In the genomic region with DNA sequence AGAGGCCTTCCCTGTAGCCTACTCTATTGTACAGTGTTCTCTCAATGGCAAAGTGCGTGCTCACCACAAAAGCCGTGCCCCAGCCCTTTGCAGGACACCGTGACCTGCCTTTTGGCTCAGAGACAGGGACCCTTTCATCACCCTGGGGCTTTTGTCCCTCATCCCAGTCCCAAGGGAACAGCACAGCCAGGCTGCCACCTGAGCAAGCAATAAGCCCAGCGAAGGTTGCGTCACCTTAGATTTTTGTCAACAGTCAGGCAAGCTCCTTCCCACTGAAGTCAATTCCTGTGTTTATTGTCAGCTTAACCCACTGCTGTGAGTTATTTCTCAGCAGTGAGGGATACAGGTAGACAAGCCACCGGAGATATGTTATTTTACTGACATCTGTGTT, we compare ENCODE assay signal across 1 cellular context.
TF ChIP-seq lines count a peak whose summit lies in the region.

No MANE protein-coding gene starts in this region.

TF ChIP-seq in K562, 482 proteins besides CTCF, POLR2A, EP300 and RAD21 (continued from another document):
- TF ChIP-seq CHAMP1 (IDR thresholded peaks at IDR 0.05), result no peak
TF ChIP-seq in K562: peak in this region for 3.
